ENCODE assay signal across 9 cellular contexts in genomic region chr7:99997545-99998137, GRCh38. TPM values are rescaled to one million over a fixed set of nuclear protein-coding genes. Genes with fewer than 3 reads are reported as not detected.
DNase-seq lines count a peak whose midpoint lies in the region; ATAC-seq, FAIRE-seq and TF ChIP-seq lines count a peak whose summit lies in the region.
"Had no signal": no experiment of that assay in that cellular context is flagged by ENCODE, and none has a peak within 500 bp of the region (broad histone marks: within the 10 kb centered on the region; RNA-seq: fewer than 3 reads in every experiment).

No MANE protein-coding gene starts in this region.

- no peaks in the 10 kb centered on the region for H3K9me3 ChIP-seq in smooth muscle cell (replicated peaks; ENCODE audit: low read depth)

- H3K4me2 ChIP-seq in smooth muscle cell: peak overlapping the region; percentile 80

- no peak for TF ChIP-seq POLR2A in H54 (IDR thresholded peaks at IDR 0.05; ENCODE audit: low read depth, low read length)

- H3K27me3 ChIP-seq in smooth muscle cell (ENCODE audit: low read depth): no peaks in the 10 kb centered on the region

- no peaks in the 10 kb centered on the region for H3K36me3 ChIP-seq in smooth muscle cell (ENCODE audit: low read depth)

- H3K36me3 Mint-ChIP-seq in activated naive CD8-positive, alpha-beta T cell treated with anti-CD3 and anti-CD28 coated beads, Interleukin-2, amount 50 U/mL, for 24 hours (ENCODE audit: low read depth): no peaks in the 10 kb centered on the region

- 27% methylated on average over 35 of the region's 35 CpGs for WGBS in smooth muscle cell (ENCODE audit: low lambda C conversion rate)

- no peaks in the 10 kb centered on the region for H3F3A ChIP-seq in smooth muscle cell (ENCODE audit: low read depth)

- no peaks in the 10 kb centered on the region for H4K20me1 ChIP-seq in smooth muscle cell (ENCODE audit: low read depth)

- H3K4me1 ChIP-seq in smooth muscle cell (ENCODE audit: low read depth): no peaks in the 10 kb centered on the region

- DNase-seq in DMS53 (lab: John Stamatoyannopoulos, UW): peak; percentile 86
- DNase-seq in DMS53 treated with DMSO at 0.1 percent for 48 hours (lab: John Stamatoyannopoulos, UW; ENCODE audit: unreplicated experiment): no peak
- DNase-seq in SK-N-DZ (ENCODE audit: low spot score): peak; percentile 26
- DNase-seq in activated naive CD8-positive, alpha-beta T cell treated with anti-CD3 and anti-CD28 coated beads, Interleukin-2, amount 50 U/mL, for 24 hours: peak; percentile 67
- peak in 38 of 51 donors; percentile 6 to 60 (median 30) for DNase-seq in hypothalamus (lab: John Stamatoyannopoulos, UW)
- DNase-seq in smooth muscle cell (lab: John Stamatoyannopoulos, UW; ENCODE audit: unreplicated experiment): no peak
- DNase-seq in H54 (ENCODE audit: insufficient read length, low spot score): no peak

- H3K27ac Mint-ChIP-seq in activated naive CD8-positive, alpha-beta T cell treated with anti-CD3 and anti-CD28 coated beads, Interleukin-2, amount 50 U/mL, for 24 hours: peak overlapping the region; percentile 43

- no peaks in the 10 kb centered on the region for H3K27me3 Mint-ChIP-seq in activated naive CD8-positive, alpha-beta T cell treated with anti-CD3 and anti-CD28 coated beads, Interleukin-2, amount 50 U/mL, for 24 hours

- H3K4me3 Mint-ChIP-seq in activated naive CD8-positive, alpha-beta T cell treated with anti-CD3 and anti-CD28 coated beads, Interleukin-2, amount 50 U/mL, for 24 hours: peak overlapping the region; percentile 68

- no peaks in the 10 kb centered on the region for H3K79me2 ChIP-seq in smooth muscle cell (ENCODE audit: low read depth)

- no peak for TF ChIP-seq CTCF in smooth muscle cell (IDR thresholded peaks at IDR 0.05; ENCODE audit: borderline replicate concordance, insufficient read depth, poor library complexity, severe bottlenecking)

- H3K9ac ChIP-seq in smooth muscle cell (ENCODE audit: low read depth): peak overlapping the region; percentile 28

- peak overlapping the region; percentile 87 for H2AFZ ChIP-seq in smooth muscle cell (ENCODE audit: low read depth)

- H3K9me3 Mint-ChIP-seq in activated naive CD8-positive, alpha-beta T cell treated with anti-CD3 and anti-CD28 coated beads, Interleukin-2, amount 50 U/mL, for 24 hours: no peaks in the 10 kb centered on the region

- ATAC-seq in activated naive CD8-positive, alpha-beta T cell treated with anti-CD3 and anti-CD28 coated beads, Interleukin-2, amount 50 U/mL, for 24 hours: peak; percentile 89
- ATAC-seq in HG03521 (IDR thresholded peaks at IDR 0.05; ENCODE audit: unreplicated experiment): no peak

- H3K27ac ChIP-seq in smooth muscle cell (ENCODE audit: low read depth): no peak overlapping the region

- peak overlapping the region; percentile 38 for H3K4me3 ChIP-seq in smooth muscle cell

- H3K4me1 Mint-ChIP-seq in activated naive CD8-positive, alpha-beta T cell treated with anti-CD3 and anti-CD28 coated beads, Interleukin-2, amount 50 U/mL, for 24 hours: peaks cover 11% of the 10 kb centered on the region

- FAIRE-seq in H54 (lab: Jason Lieb, UNC): no peak
- FAIRE-seq: A204.1 had no signal

RNA-seq across cellular contexts. Expression of gene ZKSCAN1, which starts 17.8 kb away (rescaled TPM):
- polyA plus RNA-seq in SK-N-DZ (2014; cell fraction: cytosol; rRNA removed): 13.3 and 18.8 TPM in 2 replicates
- polyA plus RNA-seq in SK-N-DZ (2014; cell fraction: nucleus; rRNA removed): 5.9 and 14.8 TPM in 2 replicates
- 32.2 and 43.9 TPM in 2 replicates for total RNA-seq in smooth muscle cell
- polyA plus RNA-seq in smooth muscle cell: 25.4 and 26.0 TPM in 2 replicates

RNA-seq across cellular contexts. Expression of gene AZGP1, which starts 21.8 kb away (rescaled TPM):
- 3.2 TPM in 1 of 2 replicates, not detected in the other for polyA plus RNA-seq in SK-N-DZ (2014; cell fraction: cytosol; rRNA removed)
- polyA plus RNA-seq in SK-N-DZ (2014; cell fraction: nucleus; rRNA removed): not detected in 2 replicates
- total RNA-seq in smooth muscle cell: 0.94 and 4.5 TPM in 2 replicates
- not detected in 2 replicates for polyA plus RNA-seq in smooth muscle cell

RNA-seq across cellular contexts. Expression of gene ZSCAN21, which starts 51.9 kb away (rescaled TPM):
- polyA plus RNA-seq in SK-N-DZ (2014; cell fraction: cytosol; rRNA removed): 15.8 and 20.9 TPM in 2 replicates
- polyA plus RNA-seq in SK-N-DZ (2014; cell fraction: nucleus; rRNA removed): 14.8 and 15.4 TPM in 2 replicates
- total RNA-seq in smooth muscle cell: 11.3 and 12.1 TPM in 2 replicates
- polyA plus RNA-seq in smooth muscle cell: 15.3 and 17.5 TPM in 2 replicates

Comparison
In these comparisons a context has a peak if more than half of its experiments do, and no peak if none do; other contexts are left out.
1. DNase-seq: peak in DMS53 (single experiment), SK-N-DZ (single experiment), activated naive CD8-positive, alpha-beta T cell treated with anti-CD3 and anti-CD28 coated beads, Interleukin-2, amount 50 U/mL, for 24 hours (single experiment) and hypothalamus (38 of 51); none in DMS53 treated with DMSO at 0.1 percent for 48 hours (single experiment), smooth muscle cell (single experiment) and H54 (single experiment).